Comparison of ENCODE assay signal across 11 cellular contexts in genomic region chr5:67770431-67771025, GRCh38.
DNase-seq lines count a peak whose midpoint lies in the region; ATAC-seq, FAIRE-seq and TF ChIP-seq lines count a peak whose summit lies in the region.
"Had no signal": no experiment of that assay in that cellular context is flagged by ENCODE, and none has a peak within 500 bp of the region (broad histone marks: within the 10 kb centered on the region; RNA-seq: fewer than 3 reads in every experiment).

No MANE protein-coding gene starts in this region.

- no peaks in the 10 kb centered on the region for H3K9me3 Mint-ChIP-seq in progenitor cell of endocrine pancreas (ENCODE audit: low read depth)
- H3K9me3 Mint-ChIP-seq: activated CD4-positive, alpha-beta memory T cell treated with anti-CD3 and anti-CD28 coated beads for 36 hours; activated naive CD8-positive, alpha-beta T cell treated with anti-CD3 and anti-CD28 coated beads, Interleukin-2, amount 10 ng/mL, durations not matched to agents 7 days and 5 days; CD4-positive, alpha-beta T cell had no signal

- no peak for TF ChIP-seq CTCF in progenitor cell of endocrine pancreas (IDR thresholded peaks at IDR 0.05; ENCODE audit: unreplicated experiment)

- peaks cover 49% of the 10 kb centered on the region for H3K4me1 Mint-ChIP-seq in progenitor cell of endocrine pancreas (ENCODE audit: low read depth)
- H3K4me1 Mint-ChIP-seq: activated naive CD8-positive, alpha-beta T cell treated with anti-CD3 and anti-CD28 coated beads, Interleukin-2, amount 10 ng/mL, durations not matched to agents 7 days and 5 days had no signal

- no peak overlapping the region for H3K4me3 Mint-ChIP-seq in progenitor cell of endocrine pancreas (ENCODE audit: low read depth)
- H3K4me3 Mint-ChIP-seq: activated CD4-positive, alpha-beta memory T cell treated with anti-CD3 and anti-CD28 coated beads for 36 hours; activated naive CD8-positive, alpha-beta T cell treated with anti-CD3 and anti-CD28 coated beads, Interleukin-2, amount 10 ng/mL, durations not matched to agents 7 days and 5 days; CD4-positive, alpha-beta T cell had no signal

- H3K27me3 Mint-ChIP-seq in progenitor cell of endocrine pancreas = no peaks in the 10 kb centered on the region
- H3K27me3 Mint-ChIP-seq: CD4-positive, alpha-beta T cell had no signal

- no peak for ATAC-seq in GM19395 (IDR thresholded peaks at IDR 0.05; ENCODE audit: unreplicated experiment)

- no peak for FAIRE-seq in GM12891 (lab: Jason Lieb, UNC)

- H3K36me3 Mint-ChIP-seq in progenitor cell of endocrine pancreas (ENCODE audit: insufficient read depth) = no peaks in the 10 kb centered on the region
- H3K36me3 Mint-ChIP-seq: activated CD4-positive, alpha-beta memory T cell treated with anti-CD3 and anti-CD28 coated beads for 36 hours; activated naive CD8-positive, alpha-beta T cell treated with anti-CD3 and anti-CD28 coated beads, Interleukin-2, amount 10 ng/mL, durations not matched to agents 7 days and 5 days had no signal

- DNase-seq in GM12891 (ENCODE audit: insufficient read length, low spot score) (no peak), NOMO-1 treated with DMSO at 0.1 percent for 48 hours (lab: John Stamatoyannopoulos, UW; ENCODE audit: unreplicated experiment) (peak; percentile 96), erythroblast (lab: John Stamatoyannopoulos, UW) (peak; percentile 9 to 17), progenitor cell of endocrine pancreas (ENCODE audit: low spot score, unreplicated experiment) (no peak), NCI-H345 (lab: John Stamatoyannopoulos, UW) (no peak), pons (ENCODE audit: low spot score) (no peak), NCI-H774 (lab: John Stamatoyannopoulos, UW) (no peak)
- DNase-seq: activated CD4-positive, alpha-beta memory T cell treated with anti-CD3 and anti-CD28 coated beads for 36 hours; activated naive CD8-positive, alpha-beta T cell treated with anti-CD3 and anti-CD28 coated beads, Interleukin-2, amount 10 ng/mL, durations not matched to agents 7 days and 5 days; CD4-positive, alpha-beta T cell had no signal

- TF ChIP-seq POLR2A in GM12891 (IDR thresholded peaks at IDR 0.05; ENCODE audit: low read depth, low read length) (no peak), erythroblast (IDR thresholded peaks at IDR 0.05; ENCODE audit: low read length) (no peak)

- peak overlapping the region; percentile 47 for H3K27ac Mint-ChIP-seq in progenitor cell of endocrine pancreas
- H3K27ac Mint-ChIP-seq: activated CD4-positive, alpha-beta memory T cell treated with anti-CD3 and anti-CD28 coated beads for 36 hours; activated naive CD8-positive, alpha-beta T cell treated with anti-CD3 and anti-CD28 coated beads, Interleukin-2, amount 10 ng/mL, durations not matched to agents 7 days and 5 days; CD4-positive, alpha-beta T cell had no signal

TF ChIP-seq in GM12891, 5 proteins besides CTCF, POLR2A, EP300 and RAD21:
- TF ChIP-seq POLR2AphosphoS5 (IDR thresholded peaks at IDR 0.05; ENCODE audit: low read depth, low read length) (no peak), PAX5 (IDR thresholded peaks at IDR 0.05; ENCODE audit: insufficient read depth, low read length, severe bottlenecking) (no peak), SPI1 (IDR thresholded peaks at IDR 0.05; ENCODE audit: low read depth, low read length) (peak; percentile 18; the same call in 1 of the 2 replicates)

Comparison
In these comparisons a context has a peak if more than half of its experiments do, and no peak if none do; other contexts are left out.
1. DNase-seq: peak in NOMO-1 treated with DMSO at 0.1 percent for 48 hours (single experiment) and erythroblast (2 of 2); none in GM12891 (single experiment), progenitor cell of endocrine pancreas (single experiment), NCI-H345 (single experiment), pons (single experiment) and NCI-H774 (single experiment).